ENCODE assay signal across 1 cellular context in the genomic region with DNA sequence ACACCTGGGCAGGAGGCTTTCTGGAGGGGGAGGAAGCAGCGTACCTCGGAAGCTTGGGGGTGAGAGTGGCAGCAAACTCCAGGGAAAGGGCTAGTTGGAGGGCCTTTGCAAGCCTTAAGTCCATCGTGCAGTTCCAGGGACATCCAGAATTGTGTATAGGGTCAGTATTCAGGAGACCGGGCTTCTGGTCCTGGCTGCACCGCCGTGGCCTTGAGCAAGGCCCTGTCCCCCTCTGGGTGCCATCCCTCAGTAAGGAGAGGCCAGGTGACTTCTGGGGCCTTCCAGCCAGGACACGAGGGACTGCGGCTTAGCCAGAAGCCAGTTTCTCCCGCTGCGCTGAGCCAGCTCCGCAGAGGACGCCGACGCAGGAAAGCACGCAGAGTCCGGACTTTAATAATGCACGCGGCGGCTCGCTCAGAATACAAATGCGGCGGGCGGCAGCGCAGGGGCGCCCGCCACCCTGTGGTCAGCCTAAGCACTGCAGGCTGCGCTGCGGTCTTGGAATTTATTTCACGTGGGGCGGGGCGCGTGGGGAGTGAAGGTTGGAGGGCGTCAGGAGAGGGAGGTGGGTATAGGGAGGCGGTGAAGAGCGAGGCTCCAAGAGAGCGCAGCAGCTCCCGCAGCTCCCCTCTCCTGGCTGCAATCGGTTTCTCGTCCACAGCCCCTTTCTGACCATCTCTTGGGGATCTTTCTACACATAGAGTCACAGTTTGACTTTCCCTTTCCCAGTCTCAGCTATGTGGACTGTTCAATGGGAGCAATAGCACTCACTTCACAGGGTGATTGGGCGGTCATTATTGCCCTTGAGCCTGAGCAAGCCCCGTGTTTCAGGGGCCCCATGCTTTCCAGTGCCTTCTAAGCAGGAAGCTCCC.
A peak's percentile ranks its signal among the peaks of the same experiment; 100 is the strongest.
TF ChIP-seq lines count a peak whose summit lies in the region.

No MANE protein-coding gene starts in this region.

TF ChIP-seq in K562, 482 proteins besides CTCF, POLR2A, EP300 and RAD21 (continued from another document and continues in another):
- TF ChIP-seq E2F6 (IDR thresholded peaks at IDR 0.05; ENCODE audit: borderline replicate concordance in 1 of 2, extremely low read depth in 1 of 2, insufficient read depth in 1 of 2, insufficient read length in 1 of 2, low read depth in 1 of 2, low read length in 1 of 2, poor library complexity in 1 of 2, severe bottlenecking in 1 of 2) = peak in 1 of 2 experiments; percentile 75
- TF ChIP-seq ZNF316 (IDR thresholded peaks at IDR 0.05) = no peak
- TF ChIP-seq, protein P1, sequence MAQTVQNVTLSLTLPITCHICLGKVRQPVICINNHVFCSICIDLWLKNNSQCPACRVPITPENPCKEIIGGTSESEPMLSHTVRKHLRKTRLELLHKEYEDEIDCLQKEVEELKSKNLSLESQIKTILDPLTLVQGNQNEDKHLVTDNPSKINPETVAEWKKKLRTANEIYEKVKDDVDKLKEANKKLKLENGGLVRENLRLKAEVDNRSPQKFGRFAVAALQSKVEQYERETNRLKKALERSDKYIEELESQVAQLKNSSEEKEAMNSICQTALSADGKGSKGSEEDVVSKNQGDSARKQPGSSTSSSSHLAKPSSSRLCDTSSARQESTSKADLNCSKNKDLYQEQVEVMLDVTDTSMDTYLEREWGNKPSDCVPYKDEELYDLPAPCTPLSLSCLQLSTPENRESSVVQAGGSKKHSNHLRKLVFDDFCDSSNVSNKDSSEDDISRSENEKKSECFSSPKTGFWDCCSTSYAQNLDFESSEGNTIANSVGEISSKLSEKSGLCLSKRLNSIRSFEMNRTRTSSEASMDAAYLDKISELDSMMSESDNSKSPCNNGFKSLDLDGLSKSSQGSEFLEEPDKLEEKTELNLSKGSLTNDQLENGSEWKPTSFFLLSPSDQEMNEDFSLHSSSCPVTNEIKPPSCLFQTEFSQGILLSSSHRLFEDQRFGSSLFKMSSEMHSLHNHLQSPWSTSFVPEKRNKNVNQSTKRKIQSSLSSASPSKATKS (CRISPR knock-in tag; IDR thresholded peaks at IDR 0.05) = no peak
- peak in 1 of 2 experiments; percentile 78; a peak in 2 of 4 replicates for TF ChIP-seq MAZ (CRISPR knock-in tag; conservative IDR thresholded peaks at IDR 0.05 in 1 of 2, IDR thresholded peaks at IDR 0.05 in 1 of 2)
- TF ChIP-seq, protein P2, sequence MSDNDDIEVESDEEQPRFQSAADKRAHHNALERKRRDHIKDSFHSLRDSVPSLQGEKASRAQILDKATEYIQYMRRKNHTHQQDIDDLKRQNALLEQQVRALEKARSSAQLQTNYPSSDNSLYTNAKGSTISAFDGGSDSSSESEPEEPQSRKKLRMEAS (CRISPR knock-in tag; IDR thresholded peaks at IDR 0.05) = peak; percentile 53
- TF ChIP-seq RFX1 (IDR thresholded peaks at IDR 0.05) = no peak
- TF ChIP-seq ZNF253 (CRISPR knock-in tag; conservative IDR thresholded peaks at IDR 0.05) = no peak
- TF ChIP-seq ZNF324 (CRISPR knock-in tag; IDR thresholded peaks at IDR 0.05) = no peak
- no peak for TF ChIP-seq SRF (CRISPR knock-in tag; IDR thresholded peaks at IDR 0.05)
- peak; percentile 62 for TF ChIP-seq PCBP1 (IDR thresholded peaks at IDR 0.05; ENCODE audit: low read depth, low read length, poor library complexity, severe bottlenecking)
- TF ChIP-seq RBFOX2 (IDR thresholded peaks at IDR 0.05; ENCODE audit: low read depth, low read length) = peak; percentile 57
- no peak for TF ChIP-seq SIN3B (IDR thresholded peaks at IDR 0.05; ENCODE audit: low read depth)
- TF ChIP-seq HMBOX1 (IDR thresholded peaks at IDR 0.05) = no peak
- TF ChIP-seq ZNF239 (CRISPR knock-in tag; IDR thresholded peaks at IDR 0.05) = no peak
- no peak for TF ChIP-seq OTX1 (CRISPR knock-in tag; IDR thresholded peaks at IDR 0.05)
- TF ChIP-seq RNF2 (IDR thresholded peaks at IDR 0.05) = no peak
- TF ChIP-seq IRF2 (CRISPR knock-in tag; IDR thresholded peaks at IDR 0.05) = no peak
- TF ChIP-seq, protein P3, sequence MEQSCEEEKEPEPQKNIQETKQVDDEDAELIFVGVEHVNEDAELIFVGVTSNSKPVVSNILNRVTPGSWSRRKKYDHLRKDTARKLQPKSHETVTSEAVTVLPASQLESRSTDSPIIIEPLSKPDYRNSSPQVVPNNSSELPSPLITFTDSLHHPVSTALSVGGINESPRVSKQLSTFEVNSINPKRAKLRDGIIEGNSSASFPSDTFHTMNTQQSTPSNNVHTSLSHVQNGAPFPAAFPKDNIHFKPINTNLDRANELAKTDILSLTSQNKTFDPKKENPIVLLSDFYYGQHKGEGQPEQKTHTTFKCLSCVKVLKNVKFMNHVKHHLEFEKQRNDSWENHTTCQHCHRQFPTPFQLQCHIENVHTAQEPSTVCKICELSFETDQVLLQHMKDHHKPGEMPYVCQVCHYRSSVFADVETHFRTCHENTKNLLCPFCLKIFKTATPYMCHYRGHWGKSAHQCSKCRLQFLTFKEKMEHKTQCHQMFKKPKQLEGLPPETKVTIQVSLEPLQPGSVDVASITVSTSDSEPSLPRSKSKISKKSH (CRISPR knock-in tag; IDR thresholded peaks at IDR 0.05) = no peak
- TF ChIP-seq CHAMP1 (IDR thresholded peaks at IDR 0.05) = no peak
- no peak for TF ChIP-seq HNRNPK (IDR thresholded peaks at IDR 0.05; ENCODE audit: low read depth, low read length, poor library complexity, severe bottlenecking)
- TF ChIP-seq ZNF184 (CRISPR knock-in tag; IDR thresholded peaks at IDR 0.05) = no peak
- TF ChIP-seq ETV1 (tag; conservative IDR thresholded peaks at IDR 0.05; ENCODE audit: low read depth) = no peak
- no peak for TF ChIP-seq CHD4 (IDR thresholded peaks at IDR 0.05; ENCODE audit: insufficient read depth, insufficient replicate concordance, low read depth, low read length, poor library complexity, severe bottlenecking)
- TF ChIP-seq, protein P4, sequence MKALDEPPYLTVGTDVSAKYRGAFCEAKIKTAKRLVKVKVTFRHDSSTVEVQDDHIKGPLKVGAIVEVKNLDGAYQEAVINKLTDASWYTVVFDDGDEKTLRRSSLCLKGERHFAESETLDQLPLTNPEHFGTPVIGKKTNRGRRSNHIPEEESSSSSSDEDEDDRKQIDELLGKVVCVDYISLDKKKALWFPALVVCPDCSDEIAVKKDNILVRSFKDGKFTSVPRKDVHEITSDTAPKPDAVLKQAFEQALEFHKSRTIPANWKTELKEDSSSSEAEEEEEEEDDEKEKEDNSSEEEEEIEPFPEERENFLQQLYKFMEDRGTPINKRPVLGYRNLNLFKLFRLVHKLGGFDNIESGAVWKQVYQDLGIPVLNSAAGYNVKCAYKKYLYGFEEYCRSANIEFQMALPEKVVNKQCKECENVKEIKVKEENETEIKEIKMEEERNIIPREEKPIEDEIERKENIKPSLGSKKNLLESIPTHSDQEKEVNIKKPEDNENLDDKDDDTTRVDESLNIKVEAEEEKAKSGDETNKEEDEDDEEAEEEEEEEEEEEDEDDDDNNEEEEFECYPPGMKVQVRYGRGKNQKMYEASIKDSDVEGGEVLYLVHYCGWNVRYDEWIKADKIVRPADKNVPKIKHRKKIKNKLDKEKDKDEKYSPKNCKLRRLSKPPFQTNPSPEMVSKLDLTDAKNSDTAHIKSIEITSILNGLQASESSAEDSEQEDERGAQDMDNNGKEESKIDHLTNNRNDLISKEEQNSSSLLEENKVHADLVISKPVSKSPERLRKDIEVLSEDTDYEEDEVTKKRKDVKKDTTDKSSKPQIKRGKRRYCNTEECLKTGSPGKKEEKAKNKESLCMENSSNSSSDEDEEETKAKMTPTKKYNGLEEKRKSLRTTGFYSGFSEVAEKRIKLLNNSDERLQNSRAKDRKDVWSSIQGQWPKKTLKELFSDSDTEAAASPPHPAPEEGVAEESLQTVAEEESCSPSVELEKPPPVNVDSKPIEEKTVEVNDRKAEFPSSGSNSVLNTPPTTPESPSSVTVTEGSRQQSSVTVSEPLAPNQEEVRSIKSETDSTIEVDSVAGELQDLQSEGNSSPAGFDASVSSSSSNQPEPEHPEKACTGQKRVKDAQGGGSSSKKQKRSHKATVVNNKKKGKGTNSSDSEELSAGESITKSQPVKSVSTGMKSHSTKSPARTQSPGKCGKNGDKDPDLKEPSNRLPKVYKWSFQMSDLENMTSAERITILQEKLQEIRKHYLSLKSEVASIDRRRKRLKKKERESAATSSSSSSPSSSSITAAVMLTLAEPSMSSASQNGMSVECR (CRISPR knock-in tag; IDR thresholded peaks at IDR 0.05) = no peak
- no peak for TF ChIP-seq E2F1 (CRISPR knock-in tag; IDR thresholded peaks at IDR 0.05)
- peak; percentile 39; the same call in 1 of the 2 replicates for TF ChIP-seq CC2D1A (IDR thresholded peaks at IDR 0.05)
- peak in 1 of 2 experiments; percentile 61; a peak in 1 of 4 replicates for TF ChIP-seq TEAD1 (CRISPR knock-in tag; IDR thresholded peaks at IDR 0.05)
- TF ChIP-seq NFIC (IDR thresholded peaks at IDR 0.05) = no peak
- TF ChIP-seq ZNF589 (CRISPR knock-in tag; IDR thresholded peaks at IDR 0.05; ENCODE audit: low read depth) = no peak
- TF ChIP-seq HDAC3 (IDR thresholded peaks at IDR 0.05; ENCODE audit: borderline replicate concordance, partially characterized antibody) = no peak
- no peak for TF ChIP-seq BRD9 (IDR thresholded peaks at IDR 0.05; ENCODE audit: low read depth, partially characterized antibody)
- TF ChIP-seq MEF2A (IDR thresholded peaks at IDR 0.05; ENCODE audit: control insufficient read depth, low read depth, low read length) = no peak
- TF ChIP-seq BCOR (IDR thresholded peaks at IDR 0.05) = no peak
- TF ChIP-seq ZFP30 (CRISPR knock-in tag; IDR thresholded peaks at IDR 0.05; ENCODE audit: borderline replicate concordance) = no peak
- TF ChIP-seq ESRRA (IDR thresholded peaks at IDR 0.05; ENCODE audit: borderline replicate concordance, low read depth) = peak; percentile 31; the same call in 1 of the 2 replicates
- TF ChIP-seq PHB (CRISPR knock-in tag; IDR thresholded peaks at IDR 0.05) = 0 out of 2 replicates have a peak, but pooled peaks have one; percentile 30
- TF ChIP-seq DEAF1 (CRISPR knock-in tag; IDR thresholded peaks at IDR 0.05) = peak; percentile 74; the same call in 1 of the 2 replicates
- no peak for TF ChIP-seq TAF15 (IDR thresholded peaks at IDR 0.05; ENCODE audit: low read depth, low read length)
- 0 out of 2 replicates have a peak, but pooled peaks have one; percentile 48 for TF ChIP-seq ZNF24 (IDR thresholded peaks at IDR 0.05)
- peak; percentile 18 for TF ChIP-seq CCNT2 (IDR thresholded peaks at IDR 0.05; ENCODE audit: borderline replicate concordance, extremely low read depth, insufficient read length, low read depth, low read length)
- peak; percentile 40; the same call in 1 of the 2 replicates for TF ChIP-seq POLR2G (IDR thresholded peaks at IDR 0.05; ENCODE audit: low read depth, low read length)
- TF ChIP-seq, protein P5, sequence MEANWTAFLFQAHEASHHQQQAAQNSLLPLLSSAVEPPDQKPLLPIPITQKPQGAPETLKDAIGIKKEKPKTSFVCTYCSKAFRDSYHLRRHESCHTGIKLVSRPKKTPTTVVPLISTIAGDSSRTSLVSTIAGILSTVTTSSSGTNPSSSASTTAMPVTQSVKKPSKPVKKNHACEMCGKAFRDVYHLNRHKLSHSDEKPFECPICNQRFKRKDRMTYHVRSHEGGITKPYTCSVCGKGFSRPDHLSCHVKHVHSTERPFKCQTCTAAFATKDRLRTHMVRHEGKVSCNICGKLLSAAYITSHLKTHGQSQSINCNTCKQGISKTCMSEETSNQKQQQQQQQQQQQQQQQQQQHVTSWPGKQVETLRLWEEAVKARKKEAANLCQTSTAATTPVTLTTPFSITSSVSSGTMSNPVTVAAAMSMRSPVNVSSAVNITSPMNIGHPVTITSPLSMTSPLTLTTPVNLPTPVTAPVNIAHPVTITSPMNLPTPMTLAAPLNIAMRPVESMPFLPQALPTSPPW (CRISPR knock-in tag; IDR thresholded peaks at IDR 0.05) = peak; percentile 40; the same call in 1 of the 2 replicates
